Comparison of ENCODE assay signal across 18 cellular contexts in genomic region chr10:30893208-30893607, GRCh38.
DNase-seq lines count a peak whose midpoint lies in the region; ATAC-seq, FAIRE-seq and TF ChIP-seq lines count a peak whose summit lies in the region.
"Had no signal": no experiment of that assay in that cellular context is flagged by ENCODE, and none has a peak within 500 bp of the region (broad histone marks: within the 10 kb centered on the region; RNA-seq: fewer than 3 reads in every experiment).

No MANE protein-coding gene starts in this region.

- SMC1A ChIA-PET in GM12878 (lab: Charles Lee; ENCODE audit: uncharacterized antibody, unreplicated experiment): no interaction called here

- no peak for TF ChIP-seq POLR2A in GM12878 (IDR thresholded peaks at IDR 0.05; ENCODE audit: low read depth, low read length)

- H3K36me3 ChIP-seq in GM23248 (ENCODE audit: low read depth) (no peaks in the 10 kb centered on the region), GM12878 (ENCODE audit: control insufficient read depth in 2 of 2, insufficient read depth in 2 of 2, low read length in 1 of 2) (no peaks in the 10 kb centered on the region), left ventricle myocardium inferior (no peaks in the 10 kb centered on the region)

- RAD21 ChIA-PET in GM12878 (lab: Charles Lee; ENCODE audit: unreplicated experiment): no interaction called here

- H3K36me3 Mint-ChIP-seq in activated T-helper 17 cell treated with anti-CD3 and anti-CD28 coated beads, Interleukin-2, amount 50 U/mL, for 72 hours (ENCODE audit: low read depth): no peaks in the 10 kb centered on the region

- peak; percentile 77 for FAIRE-seq in GM12878 (lab: Jason Lieb, UNC)

- H2AFZ ChIP-seq in GM23248: no peak overlapping the region; the same call in 1 of the 2 replicates
- no peak overlapping the region for H2AFZ ChIP-seq in GM12878 (ENCODE audit: control insufficient read depth, low read depth, low read length)
- H2AFZ ChIP-seq: GM23338 had no signal

- no peaks in the 10 kb centered on the region for H3K9me3 ChIP-seq in GM23248 (ENCODE audit: low read depth)
- no peaks in the 10 kb centered on the region for H3K9me3 ChIP-seq in GM12878 (replicated peaks; ENCODE audit: control insufficient read depth, insufficient read depth, low read length)
- no peaks in the 10 kb centered on the region for H3K9me3 ChIP-seq in left ventricle myocardium inferior (replicated peaks)

- H4K20me1 ChIP-seq in GM23248 (ENCODE audit: insufficient read depth) (no peaks in the 10 kb centered on the region), GM12878 (ENCODE audit: control insufficient read depth, insufficient read depth) (no peaks in the 10 kb centered on the region)

- H3K4me1 Mint-ChIP-seq in activated T-helper 17 cell treated with anti-CD3 and anti-CD28 coated beads, Interleukin-2, amount 50 U/mL, for 72 hours: peaks cover 6% of the 10 kb centered on the region
- H3K4me1 Mint-ChIP-seq: CD8-positive, alpha-beta memory T cell had no signal

- H3K27me3 Mint-ChIP-seq in activated T-helper 17 cell treated with anti-CD3 and anti-CD28 coated beads, Interleukin-2, amount 50 U/mL, for 72 hours: no peaks in the 10 kb centered on the region
- H3K27me3 Mint-ChIP-seq: CD8-positive, alpha-beta memory T cell had no signal

- no peaks in the 10 kb centered on the region; the same call in 1 of the 2 replicates for H3K9me2 ChIP-seq in GM23248 (ENCODE audit: insufficient read depth)

- no peak for TF ChIP-seq CTCF in GM12878 (IDR thresholded peaks at IDR 0.05 in 2 of 3, conservative IDR thresholded peaks at IDR 0.05 in 1 of 3; ENCODE audit: control insufficient read depth in 2 of 3, extremely low read depth in 1 of 3, insufficient read depth in 1 of 3, low read depth in 3 of 3, low read length in 3 of 3)
- no peak for TF ChIP-seq CTCF in fibroblast of mammary gland (conservative IDR thresholded peaks at IDR 0.05; ENCODE audit: control insufficient read depth, insufficient read depth, low read depth, low read length)
- TF ChIP-seq CTCF in left ventricle myocardium inferior (IDR thresholded peaks at IDR 0.05; ENCODE audit: borderline replicate concordance): no peak

- no peak overlapping the region for H3K9ac ChIP-seq in GM23248
- no peak overlapping the region for H3K9ac ChIP-seq in GM12878 (ENCODE audit: control insufficient read depth, insufficient read depth, low read length)
- H3K9ac ChIP-seq: KMS-11 had no signal

- no peaks in the 10 kb centered on the region for H3K27me3 ChIP-seq in GM23248 (replicated peaks; ENCODE audit: insufficient read depth)
- no peaks in the 10 kb centered on the region for H3K27me3 ChIP-seq in GM12878 (replicated peaks in 1 of 2; ENCODE audit: control insufficient read depth in 2 of 2, insufficient read depth in 2 of 2, low read length in 1 of 2)
- H3K27me3 ChIP-seq in left ventricle myocardium inferior (ENCODE audit: low read depth): no peaks in the 10 kb centered on the region

- in situ Hi-C loops in GM23248 (cut with MboI): no loop called here
- in situ Hi-C loops in GM12878 (cut with MboI): no loop called here

- no peak overlapping the region for H3K4me3 Mint-ChIP-seq in activated T-helper 17 cell treated with anti-CD3 and anti-CD28 coated beads, Interleukin-2, amount 50 U/mL, for 72 hours
- H3K4me3 Mint-ChIP-seq: CD8-positive, alpha-beta memory T cell; GM23338 had no signal

- H3K4me2 ChIP-seq in GM23248 (ENCODE audit: unreplicated experiment) (no peak overlapping the region), GM12878 (ENCODE audit: control insufficient read depth, insufficient read depth) (no peak overlapping the region)
- H3K4me2 ChIP-seq: GM23338, KMS-11 had no signal

- no TSS peak for BruUV-seq in GM12878 (replicated peaks; lab: Mats Ljungman, UMichigan)

- H3K27ac Mint-ChIP-seq in activated T-helper 17 cell treated with anti-CD3 and anti-CD28 coated beads, Interleukin-2, amount 50 U/mL, for 72 hours: no peak overlapping the region
- H3K27ac Mint-ChIP-seq: CD8-positive, alpha-beta memory T cell; GM23338 had no signal

- peaks cover 7% of the 10 kb centered on the region; the same call in 1 of the 2 replicates for H3K4me1 ChIP-seq in GM23248 (ENCODE audit: insufficient read depth)
- H3K4me1 ChIP-seq in GM12878 (ENCODE audit: control insufficient read depth, insufficient read depth, low read length): no peaks in the 10 kb centered on the region
- H3K4me1 ChIP-seq in left ventricle myocardium inferior: no peaks in the 10 kb centered on the region

- no peaks in the 10 kb centered on the region for H3K79me2 ChIP-seq in GM23248 (ENCODE audit: insufficient read depth)
- no peaks in the 10 kb centered on the region for H3K79me2 ChIP-seq in GM12878 (ENCODE audit: control insufficient read depth, insufficient read depth, low read length)

- DNase-seq in GM23248: peak; percentile 21
- DNase-seq in GM12878 (ENCODE audit: low read depth, low spot score): no peak
- peak; percentile 34 for DNase-seq in fibroblast of mammary gland (ENCODE audit: low read depth)
- DNase-seq in iPS-NIHi11 (ENCODE audit: low spot score): no peak
- no peak for DNase-seq in left ventricle myocardium inferior
- DNase-seq: CD8-positive, alpha-beta memory T cell; MM.1S; NCI-H1105 treated with DMSO at 0.1 percent for 48 hours; NCI-H187 treated with DMSO at 0.1 percent for 48 hours; NCI-H446 treated with DMSO at 0.1 percent for 48 hours; NCI-H748 treated with DMSO at 0.1 percent for 48 hours had no signal

- intact Hi-C loops in GM12878 (cut with micrococcal nuclease; ENCODE audit: unreplicated experiment): no loop called here
- intact Hi-C loops in left ventricle myocardium inferior (cut with micrococcal nuclease): no loop called here

- H3K4me3 ChIP-seq in GM23248 (no peak overlapping the region), GM12878 (no peak overlapping the region), fibroblast of mammary gland (ENCODE audit: control insufficient read depth, low read depth, low read length) (no peak overlapping the region), left ventricle myocardium inferior (no peak overlapping the region)
- H3K4me3 ChIP-seq: GM23338, SK-N-MC had no signal

- POLR2A ChIA-PET in GM12878 (lab: Charles Lee): no interaction called here

- 17 to 20% methylated on average over 1 of the region's 1 CpG for WGBS in GM23248 (ENCODE audit: low coverage in 1 of 2, low lambda C conversion rate in 2 of 2, missing lambda C conversion rate in 2 of 2), 2 experiments
- WGBS in GM12878 (ENCODE audit: insufficient coverage, insufficient replicate concordance, low lambda C conversion rate, missing lambda C conversion rate): 4% methylated on average over 1 of the region's 1 CpG

- ATAC-seq in GM12878: no peak
- no peak for ATAC-seq in GM19351 (IDR thresholded peaks at IDR 0.05; ENCODE audit: unreplicated experiment)
- ATAC-seq in activated T-helper 17 cell treated with anti-CD3 and anti-CD28 coated beads, Interleukin-2, amount 50 U/mL, for 72 hours (replicated peaks): no peak
- ATAC-seq: GM23338, Panc1, Right ventricle myocardium inferior had no signal

- H3K27ac ChIP-seq in GM23248 (no peak overlapping the region), GM12878 (ENCODE audit: control insufficient read depth, insufficient read depth) (no peak overlapping the region), left ventricle myocardium inferior (replicated peaks) (no peak overlapping the region)
- H3K27ac ChIP-seq: KMS-11, SK-N-MC had no signal

- no peaks in the 10 kb centered on the region for H3F3A ChIP-seq in GM23248 (ENCODE audit: insufficient read depth)

- TF ChIP-seq EP300 in GM12878 (IDR thresholded peaks at IDR 0.05; ENCODE audit: borderline replicate concordance in 1 of 2, control insufficient read depth in 1 of 2, low read depth in 2 of 2, low read length in 2 of 2): no peak

- CTCF ChIA-PET in GM12878 (lab: Yijun Ruan, JAX): interaction anchor here (1.5 kb wide), 1 partner anchor 876 kb away, joined by 3 read pairs; no protein-coding TSS in a partner anchor

- H3K9me3 Mint-ChIP-seq in activated T-helper 17 cell treated with anti-CD3 and anti-CD28 coated beads, Interleukin-2, amount 50 U/mL, for 72 hours: no peaks in the 10 kb centered on the region
- H3K9me3 Mint-ChIP-seq: CD8-positive, alpha-beta memory T cell had no signal

- TF ChIP-seq RAD21 in GM12878 (IDR thresholded peaks at IDR 0.05; ENCODE audit: insufficient read depth, low read depth, low read length): no peak

TF ChIP-seq in GM12878, 131 proteins besides CTCF, POLR2A, EP300 and RAD21:
- TF ChIP-seq RELA (IDR thresholded peaks at IDR 0.05; ENCODE audit: borderline replicate concordance, partially characterized antibody) (no peak), KLF5 (IDR thresholded peaks at IDR 0.05; ENCODE audit: partially characterized antibody) (no peak), ZNF274 (IDR thresholded peaks at IDR 0.05; ENCODE audit: insufficient read depth, insufficient read length) (no peak), NBN (IDR thresholded peaks at IDR 0.05) (no peak), SMAD5 (IDR thresholded peaks at IDR 0.05; ENCODE audit: low read depth) (no peak), BCL11A (IDR thresholded peaks at IDR 0.05; ENCODE audit: low read depth, low read length) (no peak), HDAC6 (IDR thresholded peaks at IDR 0.05; ENCODE audit: unreplicated experiment) (no peak)

Comparison
In these comparisons a context has a peak if more than half of its experiments do, and no peak if none do; other contexts are left out.
1. DNase-seq: peak in GM23248 (single experiment) and fibroblast of mammary gland (single experiment); none in GM12878 (single experiment), iPS-NIHi11 (single experiment) and left ventricle myocardium inferior (single experiment).